Comparison of ENCODE assay signal across 19 cellular contexts in the genomic region with DNA sequence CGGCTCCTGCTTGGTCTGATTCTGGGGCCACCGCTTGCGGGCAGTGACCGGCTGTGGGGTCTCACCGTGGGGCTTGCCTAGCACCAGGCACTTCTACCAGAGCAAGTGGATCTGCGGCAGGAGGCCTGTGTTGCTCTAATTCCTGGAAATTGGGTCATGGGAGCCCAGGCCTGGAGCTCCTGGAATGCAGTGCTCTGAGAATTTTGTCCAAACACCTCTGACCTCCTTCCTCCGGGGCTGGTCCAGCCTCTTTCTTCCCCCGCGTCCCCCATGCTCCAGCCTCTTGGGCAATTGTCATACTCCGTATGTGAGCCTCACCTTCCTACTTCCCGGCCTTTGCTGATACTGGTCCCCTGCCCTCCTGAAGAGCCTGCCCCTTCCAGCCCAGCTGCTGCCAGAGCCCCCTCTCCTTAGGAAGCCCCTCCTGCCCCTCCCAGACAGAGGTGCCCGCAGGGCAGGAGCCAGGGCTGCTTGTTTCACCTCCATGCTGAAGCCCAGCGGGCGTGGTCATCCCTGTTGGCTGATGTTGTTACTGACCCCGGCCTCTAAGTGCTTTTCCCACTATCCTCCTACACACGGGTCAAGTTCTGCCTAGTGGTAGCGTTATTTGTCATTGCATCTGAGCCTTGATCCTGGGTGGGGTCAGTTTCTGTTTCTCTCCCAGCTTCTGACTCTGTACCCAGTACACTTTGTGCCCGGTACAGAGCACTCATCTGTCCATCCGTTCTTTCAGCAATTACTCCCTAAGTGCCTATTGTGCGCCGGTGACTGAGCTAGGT. TPM values are rescaled to one million over a fixed set of nuclear protein-coding genes. Genes with fewer than 3 reads are reported as not detected.
DNase-seq lines count a peak whose midpoint lies in the region; ATAC-seq and TF ChIP-seq lines count a peak whose summit lies in the region.
"Had no signal": no experiment of that assay in that cellular context is flagged by ENCODE, and none has a peak within 500 bp of the region (broad histone marks: within the 10 kb centered on the region; RNA-seq: fewer than 3 reads in every experiment).

No MANE protein-coding gene starts in this region.

- H4K20me1 ChIP-seq in Karpas-422 (ENCODE audit: insufficient read depth, low read depth, low read length) = no peaks in the 10 kb centered on the region; the same call in 1 of the 2 replicates

- no peaks in the 10 kb centered on the region for H3K9me3 ChIP-seq in Karpas-422 (ENCODE audit: low read length)
- no peaks in the 10 kb centered on the region for H3K9me3 ChIP-seq in suprapubic skin

- ATAC-seq in memory B cell (ENCODE audit: low read depth) = no peak
- ATAC-seq: GM23338 had no signal

- DNase-seq in Karpas-422 = peak; percentile 46
- no peak for DNase-seq in memory B cell (ENCODE audit: low spot score in 2 of 2)
- DNase-seq in suprapubic skin (ENCODE audit: low spot score in 2 of 2) = no peak
- no peak for DNase-seq in COLO668 (lab: John Stamatoyannopoulos, UW; ENCODE audit: unreplicated experiment)
- no peak for DNase-seq in DMS79 treated with DMSO at 0.1 percent for 48 hours (lab: John Stamatoyannopoulos, UW)
- DNase-seq in NCI-H128 (lab: John Stamatoyannopoulos, UW; ENCODE audit: unreplicated experiment) = no peak
- DNase-seq: activated CD4-positive, alpha-beta T cell treated with anti-CD3 and anti-CD28 coated beads, Interleukin-2, amount 10 ng/mL, durations not matched to agents 24 days and 14 days; activated T-cell treated with anti-CD3 and anti-CD28 coated beads, Interleukin-2, amount 50 U/mL, for 48 hours; CD4-positive, CD25-positive, alpha-beta regulatory T cell; GF-D8; KG1; NCI-H146; NCI-H526; stimulated activated CD4-positive, alpha-beta T cell treated with anti-CD3 and anti-CD28 coated beads, Interleukin-2, amount 100 ng/mL, for 48 hours had no signal

- H2AFZ ChIP-seq in Karpas-422 (ENCODE audit: low read length) = no peak overlapping the region
- H2AFZ ChIP-seq: GM23338 had no signal

- H3K4me3 Mint-ChIP-seq in brain (no peak overlapping the region), memory B cell (peak overlapping the region; percentile 72)
- H3K4me3 Mint-ChIP-seq: activated CD4-positive, alpha-beta T cell treated with anti-CD3 and anti-CD28 coated beads, Interleukin-2, amount 10 ng/mL, durations not matched to agents 24 days and 14 days; CD4-positive, CD25-positive, alpha-beta regulatory T cell; GM23338; T-helper 1 cell treated with Interleukin-12 subunit alpha and Interleukin-12 subunit beta and Interleukin-4 antibody, amounts not matched to agents 30 μg/mL and 1 μg/mL, for 36 hours had no signal

- H3K36me3 Mint-ChIP-seq in brain (no peaks in the 10 kb centered on the region), memory B cell (peaks cover 2% of the 10 kb centered on the region)
- H3K36me3 Mint-ChIP-seq: CD4-positive, CD25-positive, alpha-beta regulatory T cell had no signal

- H3K4me2 ChIP-seq in Karpas-422 (ENCODE audit: low read depth, low read length, poor library complexity, severe bottlenecking) = peak overlapping the region; percentile 70
- H3K4me2 ChIP-seq: GM23338 had no signal

- TF ChIP-seq CTCF in brain (conservative IDR thresholded peaks at IDR 0.05) = no peak
- no peak for TF ChIP-seq CTCF in suprapubic skin (IDR thresholded peaks at IDR 0.05)

- TF ChIP-seq EP300 in suprapubic skin (IDR thresholded peaks at IDR 0.05) = no peak

- H3K36me3 ChIP-seq in Karpas-422 (ENCODE audit: insufficient read depth, low read length) = no peaks in the 10 kb centered on the region
- no peaks in the 10 kb centered on the region for H3K36me3 ChIP-seq in suprapubic skin

- H3K9me3 Mint-ChIP-seq in brain (no peaks in the 10 kb centered on the region), memory B cell (no peaks in the 10 kb centered on the region)
- H3K9me3 Mint-ChIP-seq: activated CD4-positive, alpha-beta T cell treated with anti-CD3 and anti-CD28 coated beads, Interleukin-2, amount 10 ng/mL, durations not matched to agents 24 days and 14 days; CD4-positive, CD25-positive, alpha-beta regulatory T cell; GM23338; T-helper 1 cell treated with Interleukin-12 subunit alpha and Interleukin-12 subunit beta and Interleukin-4 antibody, amounts not matched to agents 30 μg/mL and 1 μg/mL, for 36 hours had no signal

- H3K27me3 ChIP-seq in Karpas-422 (ENCODE audit: low read length) = no peaks in the 10 kb centered on the region
- no peaks in the 10 kb centered on the region for H3K27me3 ChIP-seq in suprapubic skin

- H3K27ac Mint-ChIP-seq in brain (peak overlapping the region; percentile 17 to 84 (median 51)), memory B cell (peak overlapping the region; percentile 93)
- H3K27ac Mint-ChIP-seq: activated CD4-positive, alpha-beta T cell treated with anti-CD3 and anti-CD28 coated beads, Interleukin-2, amount 10 ng/mL, durations not matched to agents 24 days and 14 days; CD4-positive, CD25-positive, alpha-beta regulatory T cell; GM23338; T-helper 1 cell treated with Interleukin-12 subunit alpha and Interleukin-12 subunit beta and Interleukin-4 antibody, amounts not matched to agents 30 μg/mL and 1 μg/mL, for 36 hours had no signal

- peak overlapping the region; percentile 51 for H3K4me3 ChIP-seq in Karpas-422 (ENCODE audit: low read length)
- H3K4me3 ChIP-seq in suprapubic skin = no peak overlapping the region
- H3K4me3 ChIP-seq: coronary artery, GM23338 had no signal

- H3K79me2 ChIP-seq in Karpas-422 (ENCODE audit: low read length) = peaks cover 60% of the 10 kb centered on the region

- peaks cover 99% of the 10 kb centered on the region for H3K4me1 ChIP-seq in Karpas-422 (ENCODE audit: low read length)
- H3K4me1 ChIP-seq in suprapubic skin = peaks cover 36% of the 10 kb centered on the region

- WGBS in suprapubic skin = 77% methylated on average over 21 of the region's 21 CpGs

- no peak for TF ChIP-seq POLR2A in suprapubic skin (IDR thresholded peaks at IDR 0.05)

- H3K4me1 Mint-ChIP-seq in brain = peaks cover 52% of the 10 kb centered on the region
- peaks cover 71% of the 10 kb centered on the region for H3K4me1 Mint-ChIP-seq in memory B cell

- H3K27ac ChIP-seq in Karpas-422 (ENCODE audit: low read length) (peak overlapping the region; percentile 99), suprapubic skin (peak overlapping the region; percentile 42)

- H3K9ac ChIP-seq in Karpas-422 (ENCODE audit: low read length) = peak overlapping the region; percentile 82

- H3K27me3 Mint-ChIP-seq in brain (peaks cover 3% of the 10 kb centered on the region), memory B cell (no peaks in the 10 kb centered on the region)

- H3K9me2 ChIP-seq in Karpas-422 (replicated peaks; ENCODE audit: insufficient read depth, low read length) = no peaks in the 10 kb centered on the region

RNA-seq across cellular contexts. Expression of a gene that starts 9.6 kb away (rescaled TPM):
- 34.8 and 52.7 TPM in 2 replicates for total RNA-seq in Karpas-422 (2014; rRNA removed; shearing (Covaris generic); ENCODE audit: low replicate concordance)
- polyA plus RNA-seq in brain (ENCODE audit: insufficient read depth, low read depth, low replicate concordance) = 19.3 TPM
- 1 to 10 TPM; 2.2 to 3.7 (median 3.0) TPM for total RNA-seq in suprapubic skin
- total RNA-seq: pulmonary artery endothelial cell had no signal
- polyA plus RNA-seq: CD4-positive, CD25-positive, alpha-beta regulatory T cell had no signal

RNA-seq across cellular contexts. Expression of a gene that starts 35.7 kb away (rescaled TPM):
- total RNA-seq in Karpas-422 (2014; rRNA removed; shearing (Covaris generic); ENCODE audit: low replicate concordance) = 23.2 and 25.0 TPM in 2 replicates
- 22.5 TPM for polyA plus RNA-seq in brain (ENCODE audit: insufficient read depth, low read depth, low replicate concordance)
- total RNA-seq in suprapubic skin = 10 to 100 TPM; 19.2 to 23.6 (median 23.4) TPM

RNA-seq across cellular contexts. Expression of a gene that starts 53.9 kb away (rescaled TPM):
- total RNA-seq in Karpas-422 (2014; rRNA removed; shearing (Covaris generic); ENCODE audit: low replicate concordance) = 543 and 666 TPM in 2 replicates
- polyA plus RNA-seq in brain (ENCODE audit: insufficient read depth, low read depth, low replicate concordance) = 435 TPM
- 100 to 1,000 TPM; 234 to 335 (median 284) TPM for total RNA-seq in suprapubic skin
